Comparison of ENCODE assay signal across 1 cellular context in genomic region chr6:73520688-73521350, GRCh38.
TF ChIP-seq lines count a peak whose summit lies in the region.

Gene EEF1A1, minus strand, starts transcription at chr6:73521032. Its CDS starts 1,006 bp downstream, at chr6:73520026.

TF ChIP-seq in K562, 482 proteins besides CTCF, POLR2A, EP300 and RAD21 (continued from another document and continues in another):
- TF ChIP-seq ATF3 (IDR thresholded peaks at IDR 0.05) (peak; percentile 66), ATF3 (CRISPR knock-in tag; conservative IDR thresholded peaks at IDR 0.05) (peak; percentile 93; the same call in 1 of the 2 replicates), RBM34 (IDR thresholded peaks at IDR 0.05; ENCODE audit: borderline replicate concordance, insufficient read depth, low read length) (no peak), ARID2 (IDR thresholded peaks at IDR 0.05) (0 out of 2 replicates have a peak, but pooled peaks have one; percentile 10), CHAMP1 (IDR thresholded peaks at IDR 0.05) (peak; percentile 70; the same call in 1 of the 2 replicates), SREBF1 (IDR thresholded peaks at IDR 0.05; ENCODE audit: borderline replicate concordance, low read depth, low read length) (no peak), EZH2 (IDR thresholded peaks at IDR 0.05; ENCODE audit: borderline replicate concordance, low read depth, low read length) (peak; percentile 92; the same call in 1 of the 2 replicates), ZNF121 (CRISPR knock-in tag; conservative IDR thresholded peaks at IDR 0.05) (no peak), ZNF12 (CRISPR knock-in tag; IDR thresholded peaks at IDR 0.05) (no peak), SAFB (IDR thresholded peaks at IDR 0.05; ENCODE audit: borderline replicate concordance, low read depth, low read length) (peak; percentile 21; the same call in 1 of the 2 replicates), NR0B1 (IDR thresholded peaks at IDR 0.05; ENCODE audit: partially characterized antibody) (no peak), IRF2 (CRISPR knock-in tag; IDR thresholded peaks at IDR 0.05) (no peak; the same call in 1 of the 2 replicates), PHB (CRISPR knock-in tag; IDR thresholded peaks at IDR 0.05) (no peak), ZBTB9 (CRISPR knock-in tag; IDR thresholded peaks at IDR 0.05) (no peak; the same call in 1 of the 2 replicates), SMAD4 (CRISPR knock-in tag; conservative IDR thresholded peaks at IDR 0.05) (0 out of 2 replicates have a peak, but pooled peaks have one; percentile 9), HEY1 (CRISPR knock-in tag; IDR thresholded peaks at IDR 0.05; ENCODE audit: borderline replicate concordance) (no peak), PTBP1 (IDR thresholded peaks at IDR 0.05; ENCODE audit: low read depth, low read length) (no peak; the same call in none of the 2 replicates), NR1H2 (CRISPR knock-in tag; IDR thresholded peaks at IDR 0.05) (no peak), TRIM25 (IDR thresholded peaks at IDR 0.05; ENCODE audit: borderline replicate concordance) (0 out of 2 replicates have a peak, but pooled peaks have one; percentile 34), NCOA6 (IDR thresholded peaks at IDR 0.05) (no peak; the same call in 1 of the 2 replicates), ETV6 (IDR thresholded peaks at IDR 0.05; ENCODE audit: borderline replicate concordance in 1 of 2, low read depth in 2 of 2, low read length in 1 of 2) (peak in 1 of 2 experiments; percentile 72; a peak in 2 of 4 replicates), ETV6 (CRISPR knock-in tag; IDR thresholded peaks at IDR 0.05; ENCODE audit: borderline replicate concordance) (no peak; the same call in 1 of the 2 replicates), ETS1 (conservative IDR thresholded peaks at IDR 0.05; ENCODE audit: control insufficient read depth, low read depth, low read length) (peak; percentile 84; the same call in 1 of the 2 replicates), USF1 (CRISPR knock-in tag; IDR thresholded peaks at IDR 0.05) (no peak), ZNF253 (CRISPR knock-in tag; conservative IDR thresholded peaks at IDR 0.05) (no peak), ZSCAN29 (IDR thresholded peaks at IDR 0.05) (peak; percentile 62), ZNF282 (CRISPR knock-in tag; IDR thresholded peaks at IDR 0.05) (peak; percentile 95; the same call in 1 of the 2 replicates), SMARCA5 (IDR thresholded peaks at IDR 0.05) (0 out of 2 replicates have a peak, but pooled peaks have one; percentile 29), CBFA2T3 (IDR thresholded peaks at IDR 0.05) (no peak; the same call in 1 of the 2 replicates), THRB (CRISPR knock-in tag; conservative IDR thresholded peaks at IDR 0.05) (peak; percentile 96), FIP1L1 (IDR thresholded peaks at IDR 0.05; ENCODE audit: low read depth, low read length, poor library complexity, severe bottlenecking) (peak; percentile 99), TCF7 (IDR thresholded peaks at IDR 0.05; ENCODE audit: borderline replicate concordance) (peak; percentile 35; the same call in 1 of the 2 replicates), CBFA2T2 (conservative IDR thresholded peaks at IDR 0.05) (no peak), CHD7 (IDR thresholded peaks at IDR 0.05; ENCODE audit: low read depth, low read length) (no peak)
